ENCODE assay signal across 9 cellular contexts in genomic region chr17:4554441-4554996, GRCh38. TPM values are rescaled to one million over a fixed set of nuclear protein-coding genes. Genes with fewer than 3 reads are reported as not detected.
DNase-seq lines count a peak whose midpoint lies in the region; ATAC-seq and TF ChIP-seq lines count a peak whose summit lies in the region.
"Had no signal": no experiment of that assay in that cellular context is flagged by ENCODE, and none has a peak within 500 bp of the region (broad histone marks: within the 10 kb centered on the region; RNA-seq: fewer than 3 reads in every experiment).

No MANE protein-coding gene starts in this region.

- H3K27me3 ChIP-seq in H9 (ENCODE audit: insufficient read depth, low read length) (no peaks in the 10 kb centered on the region), right cardiac atrium (ENCODE audit: control insufficient read depth, insufficient read depth) (no peaks in the 10 kb centered on the region)

- H3K9ac ChIP-seq in H9 (ENCODE audit: extremely low read depth, insufficient read length, low read length), result peak overlapping the region; percentile 68

- H2BK20ac ChIP-seq in H9 (ENCODE audit: low read depth, low read length, poor library complexity, severe bottlenecking), result no peak overlapping the region

- H4K20me1 ChIP-seq in H9 (ENCODE audit: control insufficient read depth, insufficient read depth, insufficient read length), result peaks cover 3% of the 10 kb centered on the region

- no peak overlapping the region for H4K91ac ChIP-seq in H9 (ENCODE audit: insufficient read length, low read depth, low read length)

- ATAC-seq in right cardiac atrium (peak in 1 of 2 donors; percentile 3), HG03457 (IDR thresholded peaks at IDR 0.05; ENCODE audit: unreplicated experiment) (no peak), GM21576 (IDR thresholded peaks at IDR 0.05; ENCODE audit: unreplicated experiment) (no peak)
- peak; percentile 2 for ATAC-seq in stimulated activated effector memory CD8-positive, alpha-beta T cell treated with anti-CD3 and anti-CD28 coated beads, Interleukin-12 subunit alpha, Interleukin-12 subunit beta, amount 100 ng/mL, for 72 hours
- no peak for ATAC-seq in activated CD4-positive, CD25-positive, alpha-beta regulatory T cell treated with anti-CD3 and anti-CD28 coated beads, Interleukin-2, amount 50 U/mL, for 24 hours

- WGBS in H9 (ENCODE audit: extremely low coverage, insufficient read length, low lambda C conversion rate), result no CpG with 5 or more reads among the region's 18 CpGs
- 19% methylated on average over 18 of the region's 18 CpGs for WGBS in right cardiac atrium

- peaks cover 4% of the 10 kb centered on the region; the same call in 1 of the 2 replicates for H3K4me1 ChIP-seq in H9 (ENCODE audit: insufficient read depth, low read length)
- peaks cover 4% of the 10 kb centered on the region for H3K4me1 ChIP-seq in right cardiac atrium (ENCODE audit: control insufficient read depth, insufficient read depth, low read length)

- H3K4ac ChIP-seq in H9 (ENCODE audit: low read depth, low read length), result no peak overlapping the region

- H3K9me3 ChIP-seq in H9 (ENCODE audit: control insufficient read depth, low read depth, low read length) (no peaks in the 10 kb centered on the region), right cardiac atrium (ENCODE audit: control insufficient read depth, low read length) (no peaks in the 10 kb centered on the region)

- H3K36me3 Mint-ChIP-seq in H9 (ENCODE audit: insufficient read depth in 1 of 3, low read depth in 3 of 3), result peaks cover 30 to 55% (median 44%) of the 10 kb centered on the region in 3 experiments
- peaks cover 60% of the 10 kb centered on the region for H3K36me3 Mint-ChIP-seq in stimulated activated effector memory CD8-positive, alpha-beta T cell treated with anti-CD3 and anti-CD28 coated beads, Interleukin-12 subunit alpha, Interleukin-12 subunit beta, amount 100 ng/mL, for 72 hours

- no peak overlapping the region for H4K5ac ChIP-seq in H9 (ENCODE audit: insufficient read length, low read depth, low read length)

- no peak overlapping the region for H2BK15ac ChIP-seq in H9 (ENCODE audit: low read depth, low read length)

- H2BK120ac ChIP-seq in H9 (ENCODE audit: low read depth, low read length, poor library complexity, severe bottlenecking), result no peak overlapping the region

- intact Hi-C loops in right cardiac atrium (cut with DNase I), result no loop called here

- H3K23me2 ChIP-seq in H9 (ENCODE audit: insufficient read length, low read depth, low read length, poor library complexity, severe bottlenecking), result peaks cover 11% of the 10 kb centered on the region

- H2BK5ac ChIP-seq in H9 (ENCODE audit: insufficient read length, low read length), result no peak overlapping the region

- peak overlapping the region in 2 of 3 experiments; percentile 56 to 87; a peak in 4 of 7 replicates for H3K27ac Mint-ChIP-seq in H9
- peak overlapping the region; percentile 95 for H3K27ac Mint-ChIP-seq in stimulated activated effector memory CD8-positive, alpha-beta T cell treated with anti-CD3 and anti-CD28 coated beads, Interleukin-12 subunit alpha, Interleukin-12 subunit beta, amount 100 ng/mL, for 72 hours

- H2BK12ac ChIP-seq in H9 (ENCODE audit: insufficient read length, low read depth, low read length), result no peak overlapping the region

- H3K4me2 ChIP-seq in H9 (ENCODE audit: insufficient read depth, insufficient read length, low read length), result peak overlapping the region; percentile 60

- H3K79me2 ChIP-seq in H9 (ENCODE audit: insufficient read depth, low read length), result peaks cover 9% of the 10 kb centered on the region; the same call in 1 of the 2 replicates

- H3K18ac ChIP-seq in H9 (ENCODE audit: insufficient read length, low read depth, low read length), result no peak overlapping the region

- H3K9me3 Mint-ChIP-seq in H9, result no peaks in the 10 kb centered on the region
- H3K9me3 Mint-ChIP-seq in stimulated activated effector memory CD8-positive, alpha-beta T cell treated with anti-CD3 and anti-CD28 coated beads, Interleukin-12 subunit alpha, Interleukin-12 subunit beta, amount 100 ng/mL, for 72 hours, result no peaks in the 10 kb centered on the region

- H3K23ac ChIP-seq in H9 (ENCODE audit: insufficient read length, low read depth, low read length), result no peak overlapping the region

- H3K27ac ChIP-seq in H9 (ENCODE audit: insufficient read length, low read depth, low read length) (no peak overlapping the region), right cardiac atrium (ENCODE audit: low read length) (no peak overlapping the region)

- no peak overlapping the region for H2AFZ ChIP-seq in H9 (ENCODE audit: low read length)

- peak overlapping the region; percentile 91 for H3K4me3 ChIP-seq in WI38 (ENCODE audit: low read depth, low read length)
- H3K4me3 ChIP-seq in right cardiac atrium (ENCODE audit: low read length), result peak overlapping the region; percentile 86

- DNase-seq in H9 (no peak), right cardiac atrium (peak in 2 of 3 donors; percentile 28 to 70), NCI-H2107 (lab: John Stamatoyannopoulos, UW) (no peak)
- no peak for DNase-seq in stimulated activated effector memory CD8-positive, alpha-beta T cell treated with anti-CD3 and anti-CD28 coated beads, Interleukin-12 subunit alpha, Interleukin-12 subunit beta, amount 100 ng/mL, for 72 hours (ENCODE audit: low spot score in 2 of 2)

- H3K4me3 Mint-ChIP-seq in H9, result peak overlapping the region; percentile 94 to 95
- peak overlapping the region; percentile 89 for H3K4me3 Mint-ChIP-seq in stimulated activated effector memory CD8-positive, alpha-beta T cell treated with anti-CD3 and anti-CD28 coated beads, Interleukin-12 subunit alpha, Interleukin-12 subunit beta, amount 100 ng/mL, for 72 hours

- peaks cover 19 to 28% of the 10 kb centered on the region in 2 experiments for H3K4me1 Mint-ChIP-seq in H9
- peaks cover 32% of the 10 kb centered on the region for H3K4me1 Mint-ChIP-seq in stimulated activated effector memory CD8-positive, alpha-beta T cell treated with anti-CD3 and anti-CD28 coated beads, Interleukin-12 subunit alpha, Interleukin-12 subunit beta, amount 100 ng/mL, for 72 hours

- H3T11ph ChIP-seq in H9 (ENCODE audit: low read length), result no peak overlapping the region

- H3K56ac ChIP-seq in H9 (ENCODE audit: insufficient read length, low read depth, low read length), result no peak overlapping the region

- H2AK5ac ChIP-seq in H9 (ENCODE audit: insufficient read length, low read length), result no peak overlapping the region

- H3K27me3 Mint-ChIP-seq in H9 (ENCODE audit: low read depth), result no peaks in the 10 kb centered on the region

- peak overlapping the region; percentile 76 for H3K14ac ChIP-seq in H9 (ENCODE audit: insufficient read depth, low read length)

- no peak overlapping the region for H4K8ac ChIP-seq in H9 (replicated peaks; ENCODE audit: insufficient read length, low read depth, low read length)

- no peaks in the 10 kb centered on the region for H3K79me1 ChIP-seq in H9 (ENCODE audit: insufficient read depth, low read depth, low read length, poor library complexity, severe bottlenecking)

- TF ChIP-seq CTCF in H9 (conservative IDR thresholded peaks at IDR 0.05) (no peak), WI38 (IDR thresholded peaks at IDR 0.05; ENCODE audit: low read depth, low read length) (no peak)

RNA-seq across cellular contexts. Expression of gene MYBBP1A, which starts 0.7 kb away (rescaled TPM):
- total RNA-seq in H9 (2021), result 177 and 181 TPM in 2 replicates
- total RNA-seq in right cardiac atrium, result 10 to 100 TPM; 18.4 to 28.5 (median 23.1) TPM
- 15.9 TPM for polyA plus RNA-seq in right cardiac atrium

RNA-seq across cellular contexts. Expression of gene GGT6, which starts 5.9 kb away (rescaled TPM):
- total RNA-seq in H9 (2021) (0.13 and 0.17 TPM in 2 replicates), right cardiac atrium (not detected)
- polyA plus RNA-seq in right cardiac atrium, result not detected
- total RNA-seq: activated CD8-positive, alpha-beta memory T cell treated with anti-CD3 and anti-CD28 coated beads for 36 hours had no signal

RNA-seq across cellular contexts. Expression of gene SMTNL2, which starts 29.8 kb away (rescaled TPM):
- 0.77 and 1.6 TPM in 2 replicates for total RNA-seq in H9 (2021)
- 10 to 100 TPM; 10.7 to 20.8 (median 14.2) TPM for total RNA-seq in right cardiac atrium
- polyA plus RNA-seq in right cardiac atrium, result 5.8 TPM
- total RNA-seq: activated CD8-positive, alpha-beta memory T cell treated with anti-CD3 and anti-CD28 coated beads for 36 hours had no signal

RNA-seq across cellular contexts. Expression of gene SPNS2, which starts 55.8 kb away (rescaled TPM):
- total RNA-seq in H9 (2021), result 0.33 and 0.77 TPM in 2 replicates
- 10 to 100 TPM in 2 of 4 donors, 1 to 10 TPM in 2; 9.6 to 12.7 (median 10.3) TPM for total RNA-seq in right cardiac atrium
- polyA plus RNA-seq in right cardiac atrium, result 16.2 TPM

Comparison
In these comparisons a context has a peak if more than half of its experiments do, and no peak if none do; other contexts are left out.
1. DNase-seq: peak in right cardiac atrium (2 of 3); none in H9 (single experiment), stimulated activated effector memory CD8-positive, alpha-beta T cell treated with anti-CD3 and anti-CD28 coated beads, Interleukin-12 subunit alpha, Interleukin-12 subunit beta, amount 100 ng/mL, for 72 hours (0 of 2) and NCI-H2107 (single experiment).